In genomic region chr12:80000831-80001230, GRCh38 we compare ENCODE assay signal across 28 cellular contexts.
"Had no signal": no experiment of that assay in that cellular context is flagged by ENCODE, and none has a peak within 500 bp of the region (broad histone marks: within the 10 kb centered on the region; RNA-seq: fewer than 3 reads in every experiment).

No MANE protein-coding gene starts in this region.

- FAIRE-seq: pancreas had no signal

- H3K27me3 ChIP-seq: hepatocyte, neural progenitor cell, neutrophil, pancreas, suprapubic skin, tibial artery, upper lobe of left lung, vagina had no signal

- H3K4me3 ChIP-seq: hepatocyte, left ventricle myocardium inferior, lung, neural progenitor cell, pancreas, prostate gland, skin epidermis, suprapubic skin, thoracic aorta, tibial artery, upper lobe of left lung, vagina had no signal

- H3K79me2 ChIP-seq: hepatocyte had no signal

- H3K9ac ChIP-seq: neural progenitor cell had no signal

- DNase-seq: islet precursor cell; left ventricle myocardium inferior; naive B cell; natural killer cell; nephron progenitor cell; occipital lobe; pancreas; posterior cingulate gyrus; retina; right cardiac atrium; stimulated activated CD4-positive, alpha-beta T cell treated with anti-CD3 and anti-CD28 coated beads, Interleukin-12 subunit alpha, Interleukin-12 subunit beta, amount 100 ng/mL, for 4 hours; stimulated activated CD4-positive, alpha-beta T cell treated with anti-CD3 and anti-CD28 coated beads, Interleukin-15, amount 100 ng/mL, for 24 hours; stimulated activated CD4-positive, alpha-beta T cell treated with anti-CD3 and anti-CD28 coated beads, Interleukin-2, amount 100 ng/mL, for 24 hours; stimulated activated CD4-positive, alpha-beta T cell treated with anti-CD3 and anti-CD28 coated beads, Interleukin-4, amount 100 ng/mL, for 1 hour; stimulated activated naive B cell treated with anti-CD40 and anti-IgM and Interleukin-4, amounts not matched to agents 10 μg/mL and 1 μg/mL and 100 μg/mL, for 72 hours; stimulated activated naive CD8-positive, alpha-beta T cell treated with anti-CD3 and anti-CD28 coated beads, Interleukin-15, Interleukin-2, amounts not matched to agents 100 U/mL and 50 U/mL, for 24 hours; tibial artery; upper lobe of left lung had no signal

- H3K36me3 ChIP-seq: left ventricle myocardium inferior, neural progenitor cell, neutrophil, pancreas, prostate gland, suprapubic skin, thoracic aorta, tibial artery, upper lobe of left lung, vagina had no signal

- ATAC-seq: natural killer cell; pancreas; right cardiac atrium; sciatic nerve; stimulated activated naive B cell treated with anti-CD40 and anti-IgM and Interleukin-4, amounts not matched to agents 10 μg/mL and 1 μg/mL and 100 μg/mL, for 72 hours; stimulated activated naive CD8-positive, alpha-beta T cell treated with anti-CD3 and anti-CD28 coated beads, Interleukin-15, Interleukin-2, amounts not matched to agents 100 U/mL and 50 U/mL, for 24 hours had no signal

- H3K9me3 ChIP-seq: left ventricle myocardium inferior, neutrophil, pancreas, prostate gland, suprapubic skin, thoracic aorta, tibial artery, upper lobe of left lung, vagina had no signal

- H3K27ac ChIP-seq: hepatocyte, left ventricle myocardium inferior, neural progenitor cell, neutrophil, pancreas, prostate gland, skin epidermis, suprapubic skin, thoracic aorta, tibial artery, upper lobe of left lung, vagina had no signal

- H2AFZ ChIP-seq: hepatocyte, neural progenitor cell had no signal

- H3K4me2 ChIP-seq: hepatocyte, neural progenitor cell had no signal

- H3K4me1 ChIP-seq: left ventricle myocardium inferior, neural progenitor cell, pancreas, prostate gland, suprapubic skin, upper lobe of left lung, vagina had no signal
